ENCODE assay signal across 20 cellular contexts in the genomic region with DNA sequence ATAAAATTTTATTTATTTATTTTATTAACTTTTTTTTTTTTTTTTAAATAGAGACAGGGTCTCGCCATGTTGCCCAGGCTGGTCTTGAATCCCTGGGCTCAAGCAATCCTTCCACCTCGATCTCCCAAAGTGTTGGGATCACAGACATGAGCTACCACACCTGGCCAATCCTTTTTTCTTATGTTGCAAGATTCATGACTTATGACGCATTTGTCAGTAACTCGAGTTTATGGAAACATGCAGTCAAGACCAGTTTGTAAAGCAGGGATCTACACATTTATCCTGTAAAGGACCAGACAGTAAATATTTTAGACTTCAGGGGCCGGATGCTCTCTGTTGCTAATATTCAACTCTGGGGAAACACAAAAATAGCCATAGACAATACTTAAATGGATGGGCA.
"Had no signal": no experiment of that assay in that cellular context is flagged by ENCODE, and none has a peak within 500 bp of the region (broad histone marks: within the 10 kb centered on the region; RNA-seq: fewer than 3 reads in every experiment).

No MANE protein-coding gene starts in this region.

- H3K4me3 ChIP-seq: MG63, SJSA1, SK-N-MC had no signal

- H3K4me1 Mint-ChIP-seq: IgD-negative memory B cell had no signal

- H3K36me3 ChIP-seq: MG63, SJSA1 had no signal

- H3K27ac ChIP-seq: HL-60, SJSA1, SK-N-MC had no signal

- H3K9me3 ChIP-seq: SJSA1 had no signal

- H3K9me3 Mint-ChIP-seq: IgD-negative memory B cell had no signal

- H3K4me1 ChIP-seq: SJSA1 had no signal

- H3K27me3 ChIP-seq: MG63, SJSA1 had no signal

- DNase-seq: KBM-7, MG63, NCI-H1092 treated with DMSO at 0.1 percent for 48 hours, NCI-H1436, NCI-H187, NCI-H2029, NCI-H2081 treated with DMSO at 0.1 percent for 48 hours, NCI-H2171, NCI-H345, NCI-H446 treated with DMSO at 0.1 percent for 48 hours, NCI-H524, NCI-H526 treated with DMSO at 0.1 percent for 48 hours, NCI-H748 treated with DMSO at 0.1 percent for 48 hours, Right ventricle myocardium superior, RPMI8226, SIG-M5 had no signal

- H3K4me3 Mint-ChIP-seq: IgD-negative memory B cell had no signal

- H3K27ac Mint-ChIP-seq: IgD-negative memory B cell had no signal
